28 cellular contexts compared by ENCODE assay signal in the genomic region with DNA sequence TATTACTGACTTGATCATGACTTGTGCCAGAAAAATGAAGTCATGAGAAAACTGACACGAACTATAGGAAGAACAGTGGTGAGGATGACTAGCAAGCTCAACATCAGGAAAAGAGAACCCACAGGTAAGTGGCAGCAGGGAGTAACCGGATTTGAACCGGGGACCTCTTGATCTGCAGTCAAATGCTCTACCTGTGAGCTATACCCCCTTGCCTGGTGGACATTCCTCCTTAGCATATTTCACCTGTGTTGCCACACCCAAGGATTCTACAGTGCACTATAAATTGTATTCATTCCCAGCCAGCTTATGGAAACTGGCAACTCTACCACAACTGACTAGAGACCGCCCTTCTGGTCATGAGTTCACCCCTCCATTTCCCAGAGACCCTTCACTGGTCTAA.
"Had no signal": no experiment of that assay in that cellular context is flagged by ENCODE, and none has a peak within 500 bp of the region (broad histone marks: within the 10 kb centered on the region; RNA-seq: fewer than 3 reads in every experiment).

No MANE protein-coding gene starts in this region.

- H3K4me3 ChIP-seq: coronary artery, esophagus muscularis mucosa, heart right ventricle, left lung, pancreas, right lobe of liver, suprapubic skin, transverse colon, upper lobe of right lung, uterus had no signal

- FAIRE-seq: endothelial cell of umbilical vein, islet of Langerhans, pancreas, small intestine had no signal

- H3K4me3 Mint-ChIP-seq: mesothelial cell of epicardium; naive thymus-derived CD4-positive, alpha-beta T cell; nephron had no signal

- ATAC-seq: heart right ventricle; left cardiac atrium; left lung; naive thymus-derived CD4-positive, alpha-beta T cell; pancreas; right lobe of liver; upper lobe of right lung had no signal

- H3K36me3 ChIP-seq: uterus had no signal

- H3K27me3 ChIP-seq: esophagus muscularis mucosa, heart right ventricle, left lung, pancreas, right lobe of liver, suprapubic skin, transverse colon, upper lobe of right lung, uterus had no signal

- H3K27ac Mint-ChIP-seq: mesothelial cell of epicardium; naive thymus-derived CD4-positive, alpha-beta T cell; nephron had no signal

- H3K9me3 ChIP-seq: esophagus muscularis mucosa, heart right ventricle, left lung, pancreas, right lobe of liver, suprapubic skin, transverse colon, upper lobe of right lung, uterus had no signal

- DNase-seq: dermis blood vessel endothelial cell; effector memory CD4-positive, alpha-beta T cell; foreskin melanocyte; glutamatergic neuron; heart right ventricle; hippocampal formation; left cardiac atrium; left lung; mesenchymal stem cell; naive thymus-derived CD4-positive, alpha-beta T cell; nucleus accumbens; pancreas; retina; right lobe of liver; small intestine; stimulated activated CD4-positive, alpha-beta T cell treated with anti-CD3 and anti-CD28 coated beads, Interleukin-15, amount 100 ng/mL, for 24 hours; stimulated activated CD4-positive, alpha-beta T cell treated with anti-CD3 and anti-CD28 coated beads, Interleukin-2, amount 100 ng/mL, for 48 hours; stimulated activated naive CD4-positive, alpha-beta T cell treated with Interleukin-2 at 50 U/mL for 16 hours; transverse colon; upper lobe of right lung; uterus had no signal

- H3K4me1 Mint-ChIP-seq: mesothelial cell of epicardium, nephron had no signal

- H3K4me1 ChIP-seq: esophagus muscularis mucosa, pancreas, right lobe of liver, transverse colon, upper lobe of right lung, uterus had no signal

- H3K27ac ChIP-seq: coronary artery, esophagus muscularis mucosa, heart right ventricle, left lung, pancreas, right lobe of liver, suprapubic skin, transverse colon, upper lobe of right lung, uterus had no signal

- H3K9me3 Mint-ChIP-seq: mesothelial cell of epicardium; naive thymus-derived CD4-positive, alpha-beta T cell; nephron had no signal
